In genomic region chrX:6226646-6227444, GRCh38 we compare ENCODE assay signal across 11 cellular contexts. TPM values are rescaled to one million over a fixed set of nuclear protein-coding genes. Genes with fewer than 3 reads are reported as not detected.
DNase-seq lines count a peak whose midpoint lies in the region; ATAC-seq, FAIRE-seq and TF ChIP-seq lines count a peak whose summit lies in the region.
"Had no signal": no experiment of that assay in that cellular context is flagged by ENCODE, and none has a peak within 500 bp of the region (broad histone marks: within the 10 kb centered on the region; RNA-seq: fewer than 3 reads in every experiment).

No MANE protein-coding gene starts in this region.

- H3K36me3 ChIP-seq in gastroesophageal sphincter (no peaks in the 10 kb centered on the region), neuron (ENCODE audit: insufficient read depth, low read length) (no peaks in the 10 kb centered on the region)

- TF ChIP-seq RAD21 in A549 (conservative IDR thresholded peaks at IDR 0.05 in 1 of 2, IDR thresholded peaks at IDR 0.05 in 1 of 2) = no peak

- peak overlapping the region; percentile 38; the same call in 2 of the 3 replicates for H3K4me3 ChIP-seq in A549
- peak overlapping the region; percentile 24 to 45 for H3K4me3 ChIP-seq in gastroesophageal sphincter
- peak overlapping the region; percentile 62 for H3K4me3 ChIP-seq in neuron (ENCODE audit: low read length)

- no peak for TF ChIP-seq CTCF in A549 (IDR thresholded peaks at IDR 0.05)
- no peak for TF ChIP-seq CTCF in gastroesophageal sphincter (IDR thresholded peaks at IDR 0.05)

- no peak for DNase-seq in A549 (ENCODE audit: low read depth in 1 of 2, low spot score in 1 of 2)
- peak; percentile 20 to 71 for DNase-seq in NCI-H526 (lab: John Stamatoyannopoulos, UW)
- DNase-seq in activated naive CD4-positive, alpha-beta T cell treated with anti-CD3 and anti-CD28 coated beads, Interleukin-2, amount 10 ng/mL, durations not matched to agents 7 days and 5 days = no peak
- no peak for DNase-seq in NOMO-1 treated with dmso at 0.1 percent for 144 hours (lab: John Stamatoyannopoulos, UW; ENCODE audit: unreplicated experiment)
- DNase-seq: activated naive CD4-positive, alpha-beta T cell treated with anti-CD3 and anti-CD28 coated beads for 36 hours; CD8-positive, alpha-beta T cell; kidney glomerular epithelial cell had no signal

- H3K27ac Mint-ChIP-seq in activated naive CD4-positive, alpha-beta T cell treated with anti-CD3 and anti-CD28 coated beads, Interleukin-2, amount 10 ng/mL, durations not matched to agents 7 days and 5 days = no peak overlapping the region
- H3K27ac Mint-ChIP-seq: activated naive CD4-positive, alpha-beta T cell treated with anti-CD3 and anti-CD28 coated beads for 36 hours; CD8-positive, alpha-beta T cell had no signal

- H3K4me2 ChIP-seq in A549 = peak overlapping the region; percentile 75

- no peaks in the 10 kb centered on the region for H3K36me3 Mint-ChIP-seq in activated naive CD4-positive, alpha-beta T cell treated with anti-CD3 and anti-CD28 coated beads, Interleukin-2, amount 10 ng/mL, durations not matched to agents 7 days and 5 days
- H3K36me3 Mint-ChIP-seq: CD8-positive, alpha-beta T cell had no signal

- H3K27ac ChIP-seq in A549 (no peak overlapping the region), gastroesophageal sphincter (peak overlapping the region in 2 of 4 donors; percentile 24 to 47)

- H2AFZ ChIP-seq in neuron (ENCODE audit: low read depth, low read length) = peak overlapping the region; percentile 74

- WGBS in A549 (ENCODE audit: missing lambda C conversion rate) = 12% methylated on average over 25 of the region's 60 CpGs
- no CpG with 5 or more reads among the region's 60 CpGs for WGBS in gastroesophageal sphincter (ENCODE audit: low coverage in 1 of 2), 2 donors

- TF ChIP-seq POLR2A in A549 (IDR thresholded peaks at IDR 0.05; ENCODE audit: low read length) (no peak), gastroesophageal sphincter (IDR thresholded peaks at IDR 0.05) (no peak)

- FAIRE-seq in A549 (lab: Jason Lieb, UNC) = no peak

- peaks cover 2% of the 10 kb centered on the region for H3K4me1 Mint-ChIP-seq in activated naive CD4-positive, alpha-beta T cell treated with anti-CD3 and anti-CD28 coated beads, Interleukin-2, amount 10 ng/mL, durations not matched to agents 7 days and 5 days

- POLR2A ChIA-PET in A549 (lab: Yijun Ruan, JAX) = no interaction called here

- CTCF ChIA-PET in A549 (lab: Yijun Ruan, JAX) = no interaction called here
- CTCF ChIA-PET in activated naive CD4-positive, alpha-beta T cell treated with anti-CD3 and anti-CD28 coated beads, Interleukin-2, amount 10 ng/mL, durations not matched to agents 7 days and 5 days (lab: Charles Lee) = no interaction called here

- no peak overlapping the region for H3K4me3 Mint-ChIP-seq in activated naive CD4-positive, alpha-beta T cell treated with anti-CD3 and anti-CD28 coated beads, Interleukin-2, amount 10 ng/mL, durations not matched to agents 7 days and 5 days
- H3K4me3 Mint-ChIP-seq: CD8-positive, alpha-beta T cell had no signal

- ATAC-seq in A549 (peak; percentile 50 to 57; a peak in 4 of 6 replicates), gastroesophageal sphincter (peak; percentile 22), HG02938 (IDR thresholded peaks at IDR 0.05; ENCODE audit: unreplicated experiment) (no peak), HG02870 (IDR thresholded peaks at IDR 0.05; ENCODE audit: unreplicated experiment) (no peak)
- ATAC-seq: CD8-positive, alpha-beta T cell had no signal

- H3K9me3 ChIP-seq in A549 = no peaks in the 10 kb centered on the region
- no peaks in the 10 kb centered on the region for H3K9me3 ChIP-seq in gastroesophageal sphincter
- no peaks in the 10 kb centered on the region for H3K9me3 ChIP-seq in neuron (ENCODE audit: low read length)

- H3K4me1 ChIP-seq in A549 (no peaks in the 10 kb centered on the region), gastroesophageal sphincter (peaks cover 0 to 12% (median 3%) of the 10 kb centered on the region in 3 donors), neuron (ENCODE audit: insufficient read depth, low read length) (peaks cover 11% of the 10 kb centered on the region)

- H3K9me3 Mint-ChIP-seq in activated naive CD4-positive, alpha-beta T cell treated with anti-CD3 and anti-CD28 coated beads, Interleukin-2, amount 10 ng/mL, durations not matched to agents 7 days and 5 days = no peaks in the 10 kb centered on the region
- H3K9me3 Mint-ChIP-seq: activated naive CD4-positive, alpha-beta T cell treated with anti-CD3 and anti-CD28 coated beads for 36 hours; CD8-positive, alpha-beta T cell had no signal

- no peak for TF ChIP-seq EP300 in A549 (IDR thresholded peaks at IDR 0.05)
- no peak for TF ChIP-seq EP300 in gastroesophageal sphincter (IDR thresholded peaks at IDR 0.05)

- H3K27me3 ChIP-seq in gastroesophageal sphincter (peaks cover 21% of the 10 kb centered on the region), neuron (ENCODE audit: insufficient read depth, low read length) (no peaks in the 10 kb centered on the region)

- H3K27me3 Mint-ChIP-seq in activated naive CD4-positive, alpha-beta T cell treated with anti-CD3 and anti-CD28 coated beads, Interleukin-2, amount 10 ng/mL, durations not matched to agents 7 days and 5 days = peaks cover 43% of the 10 kb centered on the region

TF ChIP-seq in A549, 52 proteins besides CTCF, POLR2A, EP300 and RAD21:
- no peak for TF ChIP-seq ZC3H11A (IDR thresholded peaks at IDR 0.05)

RNA-seq across cellular contexts. Expression of gene NLGN4X, which starts 1.8 kb away (rescaled TPM):
- polyA plus RNA-seq in A549 (2011; rRNA removed) (0.09 and 0.17 TPM in 2 replicates), A549 (2017; fragmentation: RNase III; extraction: RNeasy Plus Mini Kit Qiagen cat#74134 plus additional on column Dnase treatment) (0.06 TPM in 1 of 3 replicates, not detected in the others)
- 0.04 and 0.06 TPM in 2 replicates for polyA plus RNA-seq in A549 (2012; cell fraction: cytosol; rRNA removed)
- 0.16 TPM in 1 of 2 replicates, not detected in the other for polyA plus RNA-seq in A549 (2012; cell fraction: nucleus; rRNA removed)
- polyA minus RNA-seq in A549 (2011; rRNA and poly(A)+ RNA removed) = 0.08 and 0.15 TPM in 2 replicates
- total RNA-seq in gastroesophageal sphincter = 1 to 10 TPM; 2.0 to 6.7 (median 4.7) TPM
- total RNA-seq: activated naive CD4-positive, alpha-beta T cell treated with anti-CD3 and anti-CD28 coated beads for 36 hours; CD8-positive, alpha-beta T cell had no signal

Comparison
In these comparisons a context has a peak if more than half of its experiments do, and no peak if none do; other contexts are left out.
1. ATAC-seq: peak in A549 (2 of 2) and gastroesophageal sphincter (single experiment); none in HG02938 (single experiment) and HG02870 (single experiment).
2. DNase-seq: peak in NCI-H526 (2 of 2); none in A549 (0 of 2), activated naive CD4-positive, alpha-beta T cell treated with anti-CD3 and anti-CD28 coated beads, Interleukin-2, amount 10 ng/mL, durations not matched to agents 7 days and 5 days (single experiment) and NOMO-1 treated with dmso at 0.1 percent for 144 hours (single experiment).
3. Peak in every context shown above with its lines, with median percentiles within 50 percentile points of each other: H3K4me3 ChIP-seq.